ENCODE assay signal across 1 cellular context in the genomic region with DNA sequence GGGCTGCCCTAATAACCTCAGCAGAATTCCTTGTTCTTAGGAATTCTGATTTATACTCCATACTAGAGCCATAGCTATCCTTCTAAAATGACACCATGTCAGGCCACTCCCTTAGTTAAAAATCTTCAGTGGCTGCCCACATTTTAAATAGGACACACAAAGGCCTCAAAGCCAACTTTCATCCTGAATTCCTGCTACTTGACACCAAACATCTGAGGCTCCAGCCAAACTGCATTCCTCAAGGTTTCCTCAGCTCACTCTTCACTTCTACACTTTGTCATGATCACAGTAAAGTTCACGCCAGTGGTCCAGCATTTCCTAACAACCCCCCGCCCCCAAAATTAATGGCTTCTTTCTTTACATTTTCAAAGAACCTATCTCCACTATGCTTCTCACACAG.
TF ChIP-seq lines count a peak whose summit lies in the region.

No MANE protein-coding gene starts in this region.

TF ChIP-seq in IMR-90, 13 proteins besides CTCF, POLR2A, EP300 and RAD21 (continued from another document):
- TF ChIP-seq ELK1 (IDR thresholded peaks at IDR 0.05; ENCODE audit: borderline replicate concordance, low read depth, low read length): no peak
- no peak for TF ChIP-seq RCOR1 (IDR thresholded peaks at IDR 0.05; ENCODE audit: insufficient replicate concordance, low read length)
- no peak for TF ChIP-seq RFX5 (IDR thresholded peaks at IDR 0.05; ENCODE audit: low read depth, low read length)
- no peak for TF ChIP-seq BHLHE40 (IDR thresholded peaks at IDR 0.05; ENCODE audit: low read depth, low read length)
- TF ChIP-seq MAZ (IDR thresholded peaks at IDR 0.05; ENCODE audit: borderline replicate concordance, low read depth, low read length): no peak
